Comparison of ENCODE assay signal across 2 cellular contexts in genomic region chr7:95267754-95268153, GRCh38.
TF ChIP-seq lines count a peak whose summit lies in the region.

No MANE protein-coding gene starts in this region.

TF ChIP-seq in A549, 52 proteins besides CTCF, POLR2A, EP300 and RAD21:
- no peak for TF ChIP-seq TFCP2L1 (CRISPR knock-in tag; IDR thresholded peaks at IDR 0.05)
- no peak for TF ChIP-seq FOSL2 (IDR thresholded peaks at IDR 0.05)
- TF ChIP-seq FOSL2 (CRISPR knock-in tag; IDR thresholded peaks at IDR 0.05): peak; percentile 20; the same call in 1 of the 2 replicates
- no peak for TF ChIP-seq GATA3 (IDR thresholded peaks at IDR 0.05; ENCODE audit: borderline replicate concordance)
- TF ChIP-seq MAFK (IDR thresholded peaks at IDR 0.05; ENCODE audit: partially characterized antibody): peak; percentile 87
- no peak for TF ChIP-seq NPAS2 (CRISPR knock-in tag; IDR thresholded peaks at IDR 0.05; ENCODE audit: borderline replicate concordance)
- TF ChIP-seq CHD4 (IDR thresholded peaks at IDR 0.05; ENCODE audit: borderline replicate concordance): no peak
TF ChIP-seq in A549: peak in this region for 2.

TF ChIP-seq in IMR-90, 13 proteins besides CTCF, POLR2A, EP300 and RAD21:
- TF ChIP-seq FOS (IDR thresholded peaks at IDR 0.05; ENCODE audit: low read depth, low read length) (no peak), NFE2L2 (IDR thresholded peaks at IDR 0.05; ENCODE audit: low read depth, low read length) (no peak), SMC3 (IDR thresholded peaks at IDR 0.05; ENCODE audit: low read depth, low read length) (no peak), RCOR1 (IDR thresholded peaks at IDR 0.05; ENCODE audit: insufficient replicate concordance, low read length) (no peak), MXI1 (IDR thresholded peaks at IDR 0.05; ENCODE audit: borderline replicate concordance, low read depth, low read length) (no peak), MAFK (IDR thresholded peaks at IDR 0.05; ENCODE audit: low read depth, low read length) (0 out of 2 replicates have a peak, but pooled peaks have one; percentile 19)
